22 cellular contexts compared by ENCODE assay signal in genomic region chr15:64285871-64286270, GRCh38.
A peak's percentile ranks its signal among the peaks of the same experiment; 100 is the strongest.
DNase-seq lines count a peak whose midpoint lies in the region; ATAC-seq, FAIRE-seq and TF ChIP-seq lines count a peak whose summit lies in the region.
"Had no signal": no experiment of that assay in that cellular context is flagged by ENCODE, and none has a peak within 500 bp of the region (broad histone marks: within the 10 kb centered on the region; RNA-seq: fewer than 3 reads in every experiment).

No MANE protein-coding gene starts in this region.

- peaks cover 33% of the 10 kb centered on the region for H3K79me2 ChIP-seq in K562 (ENCODE audit: control insufficient read depth, insufficient read depth, low read length)

- peaks cover 22% of the 10 kb centered on the region for H3K4me1 Mint-ChIP-seq in nephron
- H3K4me1 Mint-ChIP-seq in activated CD8-positive, alpha-beta memory T cell treated with anti-CD3 and anti-CD28 coated beads, Interleukin-2, amount 10 ng/mL, durations not matched to agents 7 days and 5 days = peaks cover 6% of the 10 kb centered on the region

- no peaks in the 10 kb centered on the region for H3K36me3 ChIP-seq in H7 (replicated peaks; ENCODE audit: control insufficient read depth, insufficient read depth, low read length)
- no peaks in the 10 kb centered on the region for H3K36me3 ChIP-seq in K562 (ENCODE audit: control insufficient read depth, insufficient read depth, low read length)

- CTCF ChIA-PET in K562 (lab: Yijun Ruan, JAX; ENCODE audit: low intra/inter-chr PET ratio) = no interaction called here
- CTCF ChIA-PET in activated CD8-positive, alpha-beta memory T cell treated with anti-CD3 and anti-CD28 coated beads, Interleukin-2, amount 10 ng/mL, durations not matched to agents 7 days and 5 days (lab: Charles Lee) = interaction anchor here (0.7 kb wide), 1 partner anchor 49 kb away, joined by 3 read pairs; no protein-coding TSS in a partner anchor

- no peak for TF ChIP-seq RAD21 in K562 (CRISPR knock-in tag; conservative IDR thresholded peaks at IDR 0.05 in 1 of 2, IDR thresholded peaks at IDR 0.05 in 1 of 2)

- H3K4me3 Mint-ChIP-seq in nephron = no peak overlapping the region
- H3K4me3 Mint-ChIP-seq in activated CD8-positive, alpha-beta memory T cell treated with anti-CD3 and anti-CD28 coated beads, Interleukin-2, amount 10 ng/mL, durations not matched to agents 7 days and 5 days = no peak overlapping the region
- H3K4me3 Mint-ChIP-seq: CD4-positive, CD25-positive, alpha-beta regulatory T cell had no signal

- peak overlapping the region; percentile 36; the same call in 2 of the 3 replicates for H3K27ac ChIP-seq in K562 (ENCODE audit: extremely low read depth, low read depth, low read length)

- POLR2A ChIA-PET in K562 (lab: Yijun Ruan, JAX) = interaction anchor here (0.9 to 1.6 kb wide), 3 partner anchors 10 to 109 kb away, joined by 3 to 5 read pairs (median 4); no protein-coding TSS in a partner anchor

- H3K9me3 ChIP-seq in K562 (replicated peaks; ENCODE audit: control insufficient read depth, insufficient read depth, low read depth, low read length) = no peaks in the 10 kb centered on the region

- TF ChIP-seq POLR2A in K562 (conservative IDR thresholded peaks at IDR 0.05) = no peak

- H3K9me3 Mint-ChIP-seq in nephron = no peaks in the 10 kb centered on the region
- no peaks in the 10 kb centered on the region for H3K9me3 Mint-ChIP-seq in activated CD8-positive, alpha-beta memory T cell treated with anti-CD3 and anti-CD28 coated beads, Interleukin-2, amount 10 ng/mL, durations not matched to agents 7 days and 5 days (ENCODE audit: low read depth)
- H3K9me3 Mint-ChIP-seq: CD4-positive, CD25-positive, alpha-beta regulatory T cell had no signal

- no peak overlapping the region for H2AFZ ChIP-seq in K562 (ENCODE audit: low read depth, low read length)

- intact Hi-C loops in K562 (cut with micrococcal nuclease) = no loop called here

- TF ChIP-seq CTCF in K562 (IDR thresholded peaks at IDR 0.05 in 2 of 3, conservative IDR thresholded peaks at IDR 0.05 in 1 of 3; ENCODE audit: insufficient read depth in 2 of 3, low read depth in 1 of 3, low read length in 3 of 3) (no peak), nephron (IDR thresholded peaks at IDR 0.05; ENCODE audit: unreplicated experiment in 3 of 3) (no peak)

- H3K4me2 ChIP-seq in K562 (ENCODE audit: insufficient read depth, low read length) = peak overlapping the region; percentile 6; the same call in 1 of the 2 replicates

- H3K27me3 ChIP-seq in H7 (ENCODE audit: control insufficient read depth, insufficient read depth, low read length) (no peaks in the 10 kb centered on the region), K562 (ENCODE audit: control insufficient read depth in 2 of 2, insufficient read depth in 2 of 2, low read length in 2 of 2) (no peaks in the 10 kb centered on the region)

- FAIRE-seq in K562 (lab: Jason Lieb, UNC) = no peak
- FAIRE-seq: GM12878, HepG2 had no signal

- H4K20me1 ChIP-seq in K562 (replicated peaks; ENCODE audit: control insufficient read depth, insufficient read depth, low read length) = no peaks in the 10 kb centered on the region

- H3K36me3 Mint-ChIP-seq in nephron (ENCODE audit: low read depth) = no peaks in the 10 kb centered on the region
- H3K36me3 Mint-ChIP-seq in activated CD8-positive, alpha-beta memory T cell treated with anti-CD3 and anti-CD28 coated beads, Interleukin-2, amount 10 ng/mL, durations not matched to agents 7 days and 5 days = peaks cover 12% of the 10 kb centered on the region
- H3K36me3 Mint-ChIP-seq: CD4-positive, CD25-positive, alpha-beta regulatory T cell had no signal

- no peaks in the 10 kb centered on the region for H3K27me3 Mint-ChIP-seq in nephron (ENCODE audit: low read depth)
- H3K27me3 Mint-ChIP-seq in activated CD8-positive, alpha-beta memory T cell treated with anti-CD3 and anti-CD28 coated beads, Interleukin-2, amount 10 ng/mL, durations not matched to agents 7 days and 5 days = no peaks in the 10 kb centered on the region
- H3K27me3 Mint-ChIP-seq: CD4-positive, CD25-positive, alpha-beta regulatory T cell had no signal

- H3K27ac Mint-ChIP-seq in nephron = peak overlapping the region in 2 of 3 experiments; percentile 1 to 11
- H3K27ac Mint-ChIP-seq in activated CD8-positive, alpha-beta memory T cell treated with anti-CD3 and anti-CD28 coated beads, Interleukin-2, amount 10 ng/mL, durations not matched to agents 7 days and 5 days = no peak overlapping the region
- H3K27ac Mint-ChIP-seq: CD4-positive, CD25-positive, alpha-beta regulatory T cell had no signal

- DNase-seq in H7 = peak; percentile 6
- peak; percentile 28 for DNase-seq in KBM-7
- DNase-seq in K562 (ENCODE audit: extremely low read depth in 1 of 4, low spot score in 3 of 4) = no peak
- no peak for DNase-seq in activated CD8-positive, alpha-beta memory T cell treated with anti-CD3 and anti-CD28 coated beads, Interleukin-2, amount 10 ng/mL, durations not matched to agents 7 days and 5 days
- DNase-seq in 8988T = no peak
- DNase-seq: CD4-positive, CD25-positive, alpha-beta regulatory T cell; DMS 273 treated with DMSO at 0.1 percent for 48 hours; DND-41; KG1; NCI-H146; NCI-H2029; NCI-H2227 treated with DMSO at 0.1 percent for 48 hours; NCI-H510A; NCI-H748 treated with DMSO at 0.1 percent for 48 hours; SIG-M5 had no signal

- BruUV-seq in K562 (replicated peaks; lab: Mats Ljungman, UMichigan) = no TSS peak

- no peak for TF ChIP-seq EP300 in K562 (IDR thresholded peaks at IDR 0.05; ENCODE audit: low read length)

- H3K9me1 ChIP-seq in K562 (ENCODE audit: control insufficient read depth, insufficient read depth, low read length) = no peaks in the 10 kb centered on the region

- ATAC-seq in K562 = peak; percentile 45; the same call in 2 of the 3 replicates
- ATAC-seq in activated CD8-positive, alpha-beta memory T cell treated with anti-CD3 and anti-CD28 coated beads, Interleukin-2, amount 10 ng/mL, durations not matched to agents 7 days and 5 days = no peak
- ATAC-seq in HG02678 (IDR thresholded peaks at IDR 0.05; ENCODE audit: unreplicated experiment) = no peak
- no peak for ATAC-seq in HG03280 (IDR thresholded peaks at IDR 0.05; ENCODE audit: unreplicated experiment)
- ATAC-seq: GM12878, HCT116, HepG2, SK-N-SH treated with all-trans-retinoic acid at 6 μM for 48 hours had no signal

- in situ Hi-C loops in KBM-7 (cut with MboI; ENCODE audit: low pct_unique_long_range_greater_than_20kb, low sequenced_read_pairs) = no loop called here
- in situ Hi-C loops in K562 (cut with MboI) = no loop called here

- H3K4me3 ChIP-seq in H7 (ENCODE audit: insufficient read depth, low read depth, low read length) (no peak overlapping the region), K562 (no peak overlapping the region)
- H3K4me3 ChIP-seq: GM12878 had no signal

- H3K9ac ChIP-seq in K562 (ENCODE audit: insufficient read depth in 1 of 2, low read depth in 2 of 2, low read length in 2 of 2) = 0 out of 4 replicates have a peak overlapping the region, but pooled peaks of 1 of the 2 experiments have one; percentile 3

- WGBS in K562 (ENCODE audit: insufficient coverage, low coverage, missing lambda C conversion rate) = 55% methylated on average over 7 of the region's 7 CpGs

- peaks cover 0 to 3% of the 10 kb centered on the region in 2 experiments; a peak in 2 of 5 replicates for H3K4me1 ChIP-seq in K562 (replicated peaks in 1 of 2; ENCODE audit: control insufficient read depth in 2 of 2, insufficient read depth in 2 of 2, low read length in 2 of 2)

TF ChIP-seq in K562, 482 proteins besides CTCF, POLR2A, EP300 and RAD21:
- TF ChIP-seq KDM1A (IDR thresholded peaks at IDR 0.05) (no peak), SPI1 (IDR thresholded peaks at IDR 0.05; ENCODE audit: borderline replicate concordance, low read depth, low read length) (peak; percentile 72; the same call in 1 of the 2 replicates)

Comparison
In these comparisons a context has a peak if more than half of its experiments do, and no peak if none do; other contexts are left out.
1. DNase-seq: peak in H7 (single experiment) and KBM-7 (single experiment); none in K562 (0 of 4), activated CD8-positive, alpha-beta memory T cell treated with anti-CD3 and anti-CD28 coated beads, Interleukin-2, amount 10 ng/mL, durations not matched to agents 7 days and 5 days (single experiment) and 8988T (single experiment).